In genomic region chr15:36808401-36809160, GRCh38 we compare ENCODE assay signal across 19 cellular contexts.
DNase-seq lines count a peak whose midpoint lies in the region; ATAC-seq and TF ChIP-seq lines count a peak whose summit lies in the region.
"Had no signal": no experiment of that assay in that cellular context is flagged by ENCODE, and none has a peak within 500 bp of the region (broad histone marks: within the 10 kb centered on the region; RNA-seq: fewer than 3 reads in every experiment).

No MANE protein-coding gene starts in this region.

- H3K4me1 Mint-ChIP-seq in chondrocyte (ENCODE audit: low read depth), result no peaks in the 10 kb centered on the region
- H3K4me1 Mint-ChIP-seq: neural progenitor cell, T-helper 17 cell had no signal

- H3K4me3 ChIP-seq in IMR-90 (ENCODE audit: insufficient read depth, low read depth, low read length), result no peak overlapping the region
- no peak overlapping the region for H3K4me3 ChIP-seq in choroid plexus epithelial cell (ENCODE audit: low read depth, low read length)
- no peak overlapping the region for H3K4me3 ChIP-seq in rectal smooth muscle tissue (ENCODE audit: low read length)
- H3K4me3 ChIP-seq: HAP-1, lung, neural progenitor cell had no signal

- no peak overlapping the region for H2AK9ac ChIP-seq in IMR-90 (replicated peaks; ENCODE audit: low read depth, low read length, poor library complexity)

- no peak overlapping the region for H3K4me3 Mint-ChIP-seq in chondrocyte (ENCODE audit: unreplicated experiment)
- H3K4me3 Mint-ChIP-seq: dendritic cell treated with granulocyte-macrophage colony-stimulating factor and Interleukin-4, amounts not matched to agents 40 ng/mL and 50 ng/mL, for 4 days; neural progenitor cell; T-helper 17 cell had no signal

- 0 out of 2 replicates have a peak overlapping the region, but pooled peaks have one; percentile 16 for H3K4ac ChIP-seq in IMR-90 (ENCODE audit: low read depth, low read length)

- CTCF ChIA-PET in IMR-90 (lab: Yijun Ruan, JAX), result no interaction called here

- TSS peak; percentile 73 for BruUV-seq in IMR-90 (replicated peaks; lab: Mats Ljungman, UMichigan)

- H3K56ac ChIP-seq in IMR-90 (ENCODE audit: extremely low read depth, insufficient read depth, low read length), result no peak overlapping the region

- H3K4me1 ChIP-seq in IMR-90 (ENCODE audit: control insufficient read depth, insufficient read depth, low read length) (peaks cover 6% of the 10 kb centered on the region), rectal smooth muscle tissue (ENCODE audit: control insufficient read depth, insufficient read depth, low read length) (peaks cover 49% of the 10 kb centered on the region)
- H3K4me1 ChIP-seq: neural progenitor cell had no signal

- TF ChIP-seq CTCF in IMR-90 (conservative IDR thresholded peaks at IDR 0.05; ENCODE audit: low read depth, low read length) (no peak), choroid plexus epithelial cell (conservative IDR thresholded peaks at IDR 0.05; ENCODE audit: low read depth, low read length) (no peak), chondrocyte (IDR thresholded peaks at IDR 0.05) (no peak)

- H3K27me3 ChIP-seq in IMR-90 (ENCODE audit: control insufficient read depth, insufficient read depth, low read length) (no peaks in the 10 kb centered on the region), rectal smooth muscle tissue (ENCODE audit: control insufficient read depth, insufficient read depth, low read length) (no peaks in the 10 kb centered on the region)
- H3K27me3 ChIP-seq: neural progenitor cell had no signal

- H3K18ac ChIP-seq in IMR-90 (ENCODE audit: low read depth, low read length), result no peak overlapping the region

- peak overlapping the region; percentile 54; the same call in 1 of the 2 replicates for H3K14ac ChIP-seq in IMR-90 (replicated peaks; ENCODE audit: low read depth, low read length)

- no peaks in the 10 kb centered on the region for H3K36me3 Mint-ChIP-seq in chondrocyte (ENCODE audit: low read depth)
- H3K36me3 Mint-ChIP-seq: neural progenitor cell had no signal

- no peak overlapping the region for H3K27ac Mint-ChIP-seq in chondrocyte (ENCODE audit: unreplicated experiment)
- H3K27ac Mint-ChIP-seq: dendritic cell treated with granulocyte-macrophage colony-stimulating factor and Interleukin-4, amounts not matched to agents 40 ng/mL and 50 ng/mL, for 4 days; neural progenitor cell; T-helper 17 cell had no signal

- H3K9me3 Mint-ChIP-seq in chondrocyte (ENCODE audit: low read depth), result no peaks in the 10 kb centered on the region
- H3K9me3 Mint-ChIP-seq: dendritic cell treated with granulocyte-macrophage colony-stimulating factor and Interleukin-4, amounts not matched to agents 40 ng/mL and 50 ng/mL, for 4 days; neural progenitor cell had no signal

- peak overlapping the region in 1 of 2 experiments; percentile 10; a peak in 2 of 4 replicates for H4K8ac ChIP-seq in IMR-90 (ENCODE audit: low read depth in 2 of 2, low read length in 2 of 2)

- no peaks in the 10 kb centered on the region for H3K79me1 ChIP-seq in IMR-90 (ENCODE audit: low read depth in 1 of 2, low read length in 2 of 2)

- 17% methylated on average over 1 of the region's 9 CpGs; no CpG with 5 or more reads in 1 of the 2 experiments for WGBS in IMR-90 (ENCODE audit: extremely low coverage in 2 of 2, insufficient read length in 1 of 2), 2 experiments

- POLR2A ChIA-PET in IMR-90 (lab: Charles Lee; ENCODE audit: unreplicated experiment), result interaction anchor here (0.7 kb wide), 1 partner anchor 291 kb away, joined by 5 read pairs; no protein-coding TSS in a partner anchor

- dilution Hi-C loops in IMR-90 (cut with HindIII; ENCODE audit: low sequenced_read_pairs, unreplicated experiment), result no loop called here

- H3K9me3 ChIP-seq in IMR-90 (ENCODE audit: control insufficient read depth, insufficient read depth, low read length), result no peaks in the 10 kb centered on the region
- H3K9me3 ChIP-seq: HAP-1 had no signal

- peak; percentile 25 for DNase-seq in IMR-90
- peak; percentile 60 for DNase-seq in choroid plexus epithelial cell (ENCODE audit: low read depth)
- DNase-seq in left colon, result no peak
- DNase-seq in chondrocyte (ENCODE audit: low spot score), result no peak
- DNase-seq in amygdala (lab: John Stamatoyannopoulos, UW), result no peak
- no peak for DNase-seq in glomerular visceral epithelial cell (ENCODE audit: extremely low spot score)
- DNase-seq: COR-L47; NCI-H1436; NCI-H345; SHP77; stimulated activated CD4-positive, alpha-beta T cell treated with anti-CD3 and anti-CD28 coated beads, Interleukin-2, amount 100 ng/mL, for 48 hours; T-helper 17 cell had no signal

- H3K36me3 ChIP-seq in IMR-90 (ENCODE audit: control insufficient read depth, insufficient read depth, low read length) (no peaks in the 10 kb centered on the region), rectal smooth muscle tissue (ENCODE audit: control insufficient read depth, insufficient read depth, low read length) (no peaks in the 10 kb centered on the region)
- H3K36me3 ChIP-seq: HAP-1, neural progenitor cell had no signal

- H2AK5ac ChIP-seq in IMR-90 (ENCODE audit: low read depth, low read length), result 0 out of 2 replicates have a peak overlapping the region, but pooled peaks have one; percentile 17

- H3K4me2 ChIP-seq in IMR-90 (ENCODE audit: low read depth, low read length), result no peak overlapping the region; the same call in 1 of the 2 replicates
- H3K4me2 ChIP-seq: neural progenitor cell had no signal

- H2BK120ac ChIP-seq in IMR-90 (ENCODE audit: low read depth, low read length), result peak overlapping the region; percentile 28; the same call in 1 of the 2 replicates

- intact Hi-C loops in IMR-90 (cut with micrococcal nuclease) (no loop called here), left colon (cut with DNase I, micrococcal nuclease) (no loop called here)

- no peak overlapping the region; the same call in 2 of the 3 replicates for H2BK15ac ChIP-seq in IMR-90 (ENCODE audit: low read depth, low read length)

- ATAC-seq in IMR-90 (ENCODE audit: low read depth), result peak; percentile 54; the same call in 1 of the 2 replicates
- peak; percentile 26 for ATAC-seq in left colon
- ATAC-seq in GM21390 (IDR thresholded peaks at IDR 0.05; ENCODE audit: unreplicated experiment), result no peak
- ATAC-seq: activated CD4-positive, CD25-positive, alpha-beta regulatory T cell treated with anti-CD3 and anti-CD28 coated beads, Interleukin-2, amount 50 U/mL, for 24 hours; T-helper 17 cell had no signal

- H2BK20ac ChIP-seq in IMR-90 (ENCODE audit: low read depth, low read length), result peak overlapping the region; percentile 57; the same call in 1 of the 2 replicates

- H4K91ac ChIP-seq in IMR-90 (ENCODE audit: insufficient read depth, low read depth, low read length), result no peak overlapping the region

- no peak overlapping the region for H4K5ac ChIP-seq in IMR-90 (ENCODE audit: low read depth, low read length)

- in situ Hi-C loops in IMR-90 (cut with MboI; ENCODE audit: low sequenced_read_pairs), result no loop called here

- peaks cover 3% of the 10 kb centered on the region; the same call in 1 of the 2 replicates for H3K9me1 ChIP-seq in IMR-90 (ENCODE audit: insufficient read depth, low read length)

- no peak for TF ChIP-seq POLR2A in IMR-90 (IDR thresholded peaks at IDR 0.05; ENCODE audit: low read depth, low read length)

- no peak overlapping the region for H2BK5ac ChIP-seq in IMR-90 (ENCODE audit: low read depth, low read length, poor library complexity, severe bottlenecking)

- no peak overlapping the region for H2AFZ ChIP-seq in IMR-90 (replicated peaks; ENCODE audit: low read length, poor library complexity)
- H2AFZ ChIP-seq: neural progenitor cell had no signal

- H3K27ac ChIP-seq in IMR-90 (ENCODE audit: insufficient read depth, low read length) (no peak overlapping the region), rectal smooth muscle tissue (ENCODE audit: low read depth, low read length) (peak overlapping the region; percentile 62)
- H3K27ac ChIP-seq: neural progenitor cell had no signal

- no peak for TF ChIP-seq RAD21 in IMR-90 (IDR thresholded peaks at IDR 0.05; ENCODE audit: low read length)

- no peaks in the 10 kb centered on the region for H3K27me3 Mint-ChIP-seq in chondrocyte (ENCODE audit: low read depth)
- H3K27me3 Mint-ChIP-seq: dendritic cell treated with granulocyte-macrophage colony-stimulating factor and Interleukin-4, amounts not matched to agents 40 ng/mL and 50 ng/mL, for 4 days; T-helper 17 cell had no signal

- no peaks in the 10 kb centered on the region for H4K20me1 ChIP-seq in IMR-90 (ENCODE audit: insufficient read depth, low read length)

- peak overlapping the region; percentile 44; the same call in 1 of the 2 replicates for H3K23ac ChIP-seq in IMR-90 (ENCODE audit: low read depth, low read length)

- H3K9ac ChIP-seq in IMR-90 (ENCODE audit: low read depth, low read length) (no peak overlapping the region), rectal smooth muscle tissue (ENCODE audit: low read length) (no peak overlapping the region)
- H3K9ac ChIP-seq: neural progenitor cell had no signal

TF ChIP-seq in IMR-90, 13 proteins besides CTCF, POLR2A, EP300 and RAD21 (continues in another document):
- no peak for TF ChIP-seq SMC3 (IDR thresholded peaks at IDR 0.05; ENCODE audit: low read depth, low read length)
- TF ChIP-seq MAFK (IDR thresholded peaks at IDR 0.05; ENCODE audit: low read depth, low read length), result no peak
- TF ChIP-seq MAZ (IDR thresholded peaks at IDR 0.05; ENCODE audit: borderline replicate concordance, low read depth, low read length), result no peak
- no peak for TF ChIP-seq CHD1 (IDR thresholded peaks at IDR 0.05; ENCODE audit: low read depth, low read length)
- TF ChIP-seq BHLHE40 (IDR thresholded peaks at IDR 0.05; ENCODE audit: low read depth, low read length), result no peak
- TF ChIP-seq USF2 (IDR thresholded peaks at IDR 0.05; ENCODE audit: low read depth, low read length), result no peak
- no peak for TF ChIP-seq CEBPB (IDR thresholded peaks at IDR 0.05; ENCODE audit: low read depth, low read length)
- TF ChIP-seq NFE2L2 (IDR thresholded peaks at IDR 0.05; ENCODE audit: low read depth, low read length), result no peak
- TF ChIP-seq FOS (IDR thresholded peaks at IDR 0.05; ENCODE audit: low read depth, low read length), result no peak
- TF ChIP-seq MXI1 (IDR thresholded peaks at IDR 0.05; ENCODE audit: borderline replicate concordance, low read depth, low read length), result no peak
- TF ChIP-seq RFX5 (IDR thresholded peaks at IDR 0.05; ENCODE audit: low read depth, low read length), result no peak
- TF ChIP-seq RCOR1 (IDR thresholded peaks at IDR 0.05; ENCODE audit: insufficient replicate concordance, low read length), result no peak

Comparison
In these comparisons a context has a peak if more than half of its experiments do, and no peak if none do; other contexts are left out.
1. DNase-seq: peak in IMR-90 (single experiment) and choroid plexus epithelial cell (single experiment); none in left colon (0 of 2), chondrocyte (single experiment), amygdala (0 of 56) and glomerular visceral epithelial cell (single experiment).